In the genomic region with DNA sequence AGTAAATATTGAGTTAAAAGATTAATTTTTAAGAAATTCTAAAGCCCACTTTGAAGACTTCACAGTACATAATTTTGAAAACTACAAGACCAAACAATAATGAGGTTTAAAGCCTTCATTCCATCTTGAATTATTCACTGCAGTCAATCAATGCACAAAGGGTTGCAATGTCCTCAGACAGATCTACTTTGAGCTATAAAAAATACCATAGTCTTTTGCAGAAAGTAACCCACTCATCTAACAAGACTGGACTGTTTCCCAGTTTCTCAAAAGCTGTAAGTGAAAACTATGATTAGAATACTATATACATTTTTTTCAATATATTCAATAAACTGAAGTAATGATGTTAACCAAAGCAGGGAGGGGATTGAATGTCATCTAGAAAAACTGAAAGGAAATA, we compare ENCODE assay signal across 26 cellular contexts.
"Had no signal": no experiment of that assay in that cellular context is flagged by ENCODE, and none has a peak within 500 bp of the region (broad histone marks: within the 10 kb centered on the region; RNA-seq: fewer than 3 reads in every experiment).

No MANE protein-coding gene starts in this region.

- ATAC-seq: activated T-cell treated with anti-CD3 and anti-CD28 coated beads, Interleukin-2, amount 50 U/mL, for 4 hours; activated T-helper 17 cell treated with anti-CD3 and anti-CD28 coated beads, Interleukin-2, amount 50 U/mL, for 72 hours; body of pancreas; effector memory CD8-positive, alpha-beta T cell; WTC11 had no signal

- H3K9me3 Mint-ChIP-seq: activated CD4-positive, alpha-beta memory T cell treated with anti-CD3 and anti-CD28 coated beads, Interleukin-2, amount 10 ng/mL, durations not matched to agents 7 days and 5 days; activated CD4-positive, alpha-beta T cell treated with anti-CD3 and anti-CD28 coated beads, Interleukin-2, amount 10 ng/mL, durations not matched to agents 7 days and 5 days; activated T-cell treated with anti-CD3 and anti-CD28 coated beads, Interleukin-2, amount 50 U/mL, for 4 hours; activated T-helper 17 cell treated with anti-CD3 and anti-CD28 coated beads, Interleukin-2, amount 50 U/mL, for 72 hours; effector memory CD8-positive, alpha-beta T cell had no signal

- FAIRE-seq: colon, frontal cortex had no signal

- DNase-seq: activated CD4-positive, alpha-beta memory T cell treated with anti-CD3 and anti-CD28 coated beads, Interleukin-2, amount 10 ng/mL, durations not matched to agents 7 days and 5 days; activated CD4-positive, alpha-beta T cell treated with anti-CD3 and anti-CD28 coated beads for 1 hour; activated CD4-positive, alpha-beta T cell treated with anti-CD3 and anti-CD28 coated beads for 4 hours; activated CD4-positive, alpha-beta T cell treated with anti-CD3 and anti-CD28 coated beads, Interleukin-2, amount 10 ng/mL, durations not matched to agents 7 days and 5 days; activated CD4-positive, alpha-beta T cell treated with anti-CD3 and anti-CD28 coated beads, Interleukin-2, amount 50 U/mL, for 4 hours; activated effector memory CD4-positive, alpha-beta T cell treated with Interleukin-2 at 50 U/mL for 16 hours; activated gamma-delta T cell treated with Interleukin-2 at 50 U/mL for 16 hours; activated naive CD4-positive, alpha-beta T cell treated with anti-CD3 and anti-CD28 coated beads, Interleukin-2, amount 50 U/mL, for 16 hours; activated naive CD4-positive, alpha-beta T cell treated with Interleukin-2 at 50 U/mL for 16 hours; activated T-cell treated with anti-CD3 and anti-CD28 coated beads, Interleukin-2, amount 50 U/mL, for 4 hours; amniotic stem cell; anterior cingulate cortex; body of pancreas; caudate nucleus; cortex of kidney; dermis blood vessel endothelial cell; effector CD4-positive, alpha-beta T cell; effector memory CD8-positive, alpha-beta T cell; esophagus squamous epithelium; head of caudate nucleus; T-helper 2 cell had no signal

- H3K27ac Mint-ChIP-seq: activated CD4-positive, alpha-beta memory T cell treated with anti-CD3 and anti-CD28 coated beads, Interleukin-2, amount 10 ng/mL, durations not matched to agents 7 days and 5 days; activated CD4-positive, alpha-beta T cell treated with anti-CD3 and anti-CD28 coated beads, Interleukin-2, amount 10 ng/mL, durations not matched to agents 7 days and 5 days; WTC11 had no signal

- H3K4me3 Mint-ChIP-seq: activated CD4-positive, alpha-beta memory T cell treated with anti-CD3 and anti-CD28 coated beads, Interleukin-2, amount 10 ng/mL, durations not matched to agents 7 days and 5 days; activated CD4-positive, alpha-beta T cell treated with anti-CD3 and anti-CD28 coated beads, Interleukin-2, amount 10 ng/mL, durations not matched to agents 7 days and 5 days; activated naive CD8-positive, alpha-beta T cell; activated T-cell treated with anti-CD3 and anti-CD28 coated beads, Interleukin-2, amount 50 U/mL, for 4 hours; activated T-helper 17 cell treated with anti-CD3 and anti-CD28 coated beads, Interleukin-2, amount 50 U/mL, for 72 hours; effector memory CD8-positive, alpha-beta T cell; WTC11 had no signal
